ENCODE assay signal across 12 cellular contexts in genomic region chr2:220228310-220229006, GRCh38.
A peak's percentile ranks its signal among the peaks of the same experiment; 100 is the strongest.
DNase-seq lines count a peak whose midpoint lies in the region; ATAC-seq and TF ChIP-seq lines count a peak whose summit lies in the region.
"Had no signal": no experiment of that assay in that cellular context is flagged by ENCODE, and none has a peak within 500 bp of the region (broad histone marks: within the 10 kb centered on the region; RNA-seq: fewer than 3 reads in every experiment).

No MANE protein-coding gene starts in this region.

- H3K36me3 ChIP-seq in SJCRH30 (no peaks in the 10 kb centered on the region), gastrocnemius medialis (no peaks in the 10 kb centered on the region)

- H3K9me3 ChIP-seq in SJCRH30 (replicated peaks) (no peaks in the 10 kb centered on the region), gastrocnemius medialis (no peaks in the 10 kb centered on the region)

- H3K4me1 ChIP-seq in SJCRH30 (peaks cover 44% of the 10 kb centered on the region), gastrocnemius medialis (no peaks in the 10 kb centered on the region)

- H3K4me3 ChIP-seq in SJCRH30 (peak overlapping the region; percentile 21), fibroblast of pulmonary artery (replicated peaks; ENCODE audit: low read depth, low read length) (no peak overlapping the region), retinal pigment epithelial cell (ENCODE audit: low read length) (peak overlapping the region; percentile 27), gastrocnemius medialis (no peak overlapping the region)

- in situ Hi-C loops in gastrocnemius medialis (cut with MboI; ENCODE audit: low sequenced_read_pairs in 4 of 4): no loop called here

- DNase-seq in H4 (ENCODE audit: low spot score): peak; percentile 99
- peak; percentile 83 to 88 for DNase-seq in SJCRH30
- DNase-seq in fibroblast of pulmonary artery (ENCODE audit: low read depth): peak; percentile 90
- peak; percentile 99 for DNase-seq in retinal pigment epithelial cell (ENCODE audit: low read depth)
- no peak for DNase-seq in HuH-7.5 (ENCODE audit: low spot score)
- no peak for DNase-seq in stimulated activated CD4-positive, alpha-beta T cell treated with anti-CD3 and anti-CD28 coated beads, Interleukin-12 subunit alpha, Interleukin-12 subunit beta, amount 100 ng/mL, for 4 hours
- no peak for DNase-seq in gastrocnemius medialis
- DNase-seq: activated CD8-positive, alpha-beta memory T cell treated with anti-CD3 and anti-CD28 coated beads, Interleukin-2, amount 50 U/mL, for 4 hours; dermis blood vessel endothelial cell; left colon; NCI-H1930 had no signal

- no peak for TF ChIP-seq CTCF in fibroblast of pulmonary artery (IDR thresholded peaks at IDR 0.05; ENCODE audit: low read length, missing control alignments)
- no peak for TF ChIP-seq CTCF in retinal pigment epithelial cell (conservative IDR thresholded peaks at IDR 0.05; ENCODE audit: low read depth, low read length)
- TF ChIP-seq CTCF in gastrocnemius medialis (IDR thresholded peaks at IDR 0.05 in 4 of 5, conservative IDR thresholded peaks at IDR 0.05 in 1 of 5): no peak

- no peaks in the 10 kb centered on the region for H3K27me3 ChIP-seq in SJCRH30
- H3K27me3 ChIP-seq in gastrocnemius medialis: no peaks in the 10 kb centered on the region

- TF ChIP-seq POLR2A in gastrocnemius medialis (IDR thresholded peaks at IDR 0.05): no peak

- intact Hi-C loops in gastrocnemius medialis (cut with DNase I; ENCODE audit: low total_unique reads): no loop called here

- H3K27ac ChIP-seq in SJCRH30 (peak overlapping the region; percentile 45), gastrocnemius medialis (no peak overlapping the region)

- ATAC-seq in GM18519 (IDR thresholded peaks at IDR 0.05; ENCODE audit: low FRiP score, unreplicated experiment) (no peak), gastrocnemius medialis (no peak)
- ATAC-seq: left colon had no signal

Comparison
In these comparisons a context has a peak if more than half of its experiments do, and no peak if none do; other contexts are left out.
1. DNase-seq: peak in H4 (single experiment), SJCRH30 (2 of 2), fibroblast of pulmonary artery (single experiment) and retinal pigment epithelial cell (single experiment); none in HuH-7.5 (single experiment), stimulated activated CD4-positive, alpha-beta T cell treated with anti-CD3 and anti-CD28 coated beads, Interleukin-12 subunit alpha, Interleukin-12 subunit beta, amount 100 ng/mL, for 4 hours (single experiment) and gastrocnemius medialis (0 of 2).
2. H3K4me3 ChIP-seq: peak in SJCRH30 (single experiment) and retinal pigment epithelial cell (single experiment); none in fibroblast of pulmonary artery (single experiment) and gastrocnemius medialis (0 of 4).